Comparison of ENCODE assay signal across 12 cellular contexts in the genomic region with DNA sequence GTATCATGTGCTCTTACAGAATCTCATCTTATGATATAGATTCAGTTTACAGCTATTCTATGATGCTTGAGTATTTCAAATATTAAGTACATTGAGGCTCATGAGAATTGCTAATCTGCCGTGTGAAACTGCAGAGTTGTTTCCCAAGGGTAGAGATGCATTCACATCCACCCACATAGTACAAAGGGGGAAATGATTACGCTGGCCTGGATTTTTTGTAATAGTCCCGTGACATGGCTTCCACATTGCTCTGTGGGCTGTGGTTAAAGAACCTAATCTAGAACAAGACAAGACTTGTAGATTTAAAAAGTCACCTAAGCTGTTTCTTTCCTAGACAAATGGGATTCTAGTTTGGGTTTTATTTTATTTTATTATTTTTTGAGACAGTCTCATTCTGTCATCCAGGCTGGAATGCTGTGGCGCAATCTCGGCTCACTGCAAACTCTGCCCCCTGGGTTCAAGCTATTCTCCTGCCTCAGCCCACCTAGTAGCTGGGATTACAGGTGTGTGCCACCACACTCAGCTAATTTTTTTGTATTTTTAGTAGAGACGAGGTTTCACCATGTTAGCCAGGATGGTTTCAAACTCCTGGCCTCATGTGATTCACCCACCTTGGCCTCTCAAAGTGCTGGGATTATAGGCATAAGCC. TPM values are rescaled to one million over a fixed set of nuclear protein-coding genes. Genes with fewer than 3 reads are reported as not detected.
A peak's percentile ranks its signal among the peaks of the same experiment; 100 is the strongest.
DNase-seq lines count a peak whose midpoint lies in the region; ATAC-seq and TF ChIP-seq lines count a peak whose summit lies in the region.
"Had no signal": no experiment of that assay in that cellular context is flagged by ENCODE, and none has a peak within 500 bp of the region (broad histone marks: within the 10 kb centered on the region; RNA-seq: fewer than 3 reads in every experiment).

No MANE protein-coding gene starts in this region.

- CTCF ChIA-PET in IMR-90 (lab: Yijun Ruan, JAX) = no interaction called here

- no peak overlapping the region for H2AFZ ChIP-seq in IMR-90 (replicated peaks; ENCODE audit: low read length, poor library complexity)

- no peak for TF ChIP-seq RAD21 in IMR-90 (IDR thresholded peaks at IDR 0.05; ENCODE audit: low read length)

- TF ChIP-seq CTCF in IMR-90 (conservative IDR thresholded peaks at IDR 0.05; ENCODE audit: low read depth, low read length) (no peak), foreskin keratinocyte (conservative IDR thresholded peaks at IDR 0.05) (peak; percentile 3)

- H2BK120ac ChIP-seq in IMR-90 (ENCODE audit: low read depth, low read length) = no peak overlapping the region

- H3K4me1 ChIP-seq in IMR-90 (ENCODE audit: control insufficient read depth, insufficient read depth, low read length) (no peaks in the 10 kb centered on the region), foreskin keratinocyte (peaks cover 8% of the 10 kb centered on the region)

- no peak overlapping the region for H3K27ac ChIP-seq in IMR-90 (ENCODE audit: insufficient read depth, low read length)
- peak overlapping the region; percentile 61 for H3K27ac ChIP-seq in foreskin keratinocyte

- H4K8ac ChIP-seq in IMR-90 (ENCODE audit: low read depth in 2 of 2, low read length in 2 of 2) = no peak overlapping the region

- H3K9me1 ChIP-seq in IMR-90 (ENCODE audit: insufficient read depth, low read length) = no peaks in the 10 kb centered on the region

- peak; percentile 53 for ATAC-seq in GM19455 (IDR thresholded peaks at IDR 0.05; ENCODE audit: unreplicated experiment)
- ATAC-seq in IMR-90 (ENCODE audit: low read depth) = peak; percentile 42; the same call in 1 of the 2 replicates
- peak; percentile 90 for ATAC-seq in foreskin keratinocyte
- ATAC-seq: CD8-positive, alpha-beta T cell had no signal

- no peak overlapping the region for H3K4me2 ChIP-seq in IMR-90 (ENCODE audit: low read depth, low read length)

- no peak overlapping the region for H2AK5ac ChIP-seq in IMR-90 (ENCODE audit: low read depth, low read length)

- H3K79me1 ChIP-seq in IMR-90 (ENCODE audit: low read depth in 1 of 2, low read length in 2 of 2) = no peaks in the 10 kb centered on the region

- no peak overlapping the region for H4K5ac ChIP-seq in IMR-90 (ENCODE audit: low read depth, low read length)

- H3K4ac ChIP-seq in IMR-90 (ENCODE audit: low read depth, low read length) = no peak overlapping the region

- no peaks in the 10 kb centered on the region for H3K36me3 ChIP-seq in IMR-90 (ENCODE audit: control insufficient read depth, insufficient read depth, low read length)
- H3K36me3 ChIP-seq: MG63 had no signal

- intact Hi-C loops in IMR-90 (cut with micrococcal nuclease) (no loop called here), head of caudate nucleus (cut with DNase I) (no loop called here)

- no peaks in the 10 kb centered on the region for H3K9me3 ChIP-seq in IMR-90 (ENCODE audit: control insufficient read depth, insufficient read depth, low read length)
- H3K9me3 ChIP-seq: MG63 had no signal

- BruUV-seq in IMR-90 (replicated peaks; lab: Mats Ljungman, UMichigan) = no TSS peak

- no peak overlapping the region for H2BK15ac ChIP-seq in IMR-90 (ENCODE audit: low read depth, low read length)

- H4K20me1 ChIP-seq in IMR-90 (ENCODE audit: insufficient read depth, low read length) = no peaks in the 10 kb centered on the region

- H3K9ac ChIP-seq in IMR-90 (ENCODE audit: low read depth, low read length) = no peak overlapping the region

- H4K91ac ChIP-seq in IMR-90 (ENCODE audit: insufficient read depth, low read depth, low read length) = no peak overlapping the region

- DNase-seq in CD1c-positive myeloid dendritic cell (ENCODE audit: extremely low spot score) (peak; percentile 96), IMR-90 (peak; percentile 76), foreskin keratinocyte (peak; percentile 84 to 86), amniotic stem cell (lab: John Stamatoyannopoulos, UW) (no peak), NCI-H1436 treated with DMSO at 0.1 percent for 48 hours (lab: John Stamatoyannopoulos, UW) (no peak), head of caudate nucleus (no peak)
- DNase-seq in activated CD8-positive, alpha-beta memory T cell treated with anti-CD3 and anti-CD28 coated beads, Interleukin-2, amount 50 U/mL, for 48 hours = no peak
- DNase-seq: activated CD4-positive, alpha-beta T cell treated with anti-CD3 and anti-CD28 coated beads, Interleukin-2, amount 50 U/mL, for 1 hour; CD8-positive, alpha-beta T cell; MG63; naive B cell had no signal

- in situ Hi-C loops in IMR-90 (cut with MboI; ENCODE audit: low sequenced_read_pairs) = no loop called here

- no peak overlapping the region for H3K56ac ChIP-seq in IMR-90 (ENCODE audit: extremely low read depth, insufficient read depth, low read length)

- H3K4me3 ChIP-seq in IMR-90 (ENCODE audit: insufficient read depth, low read depth, low read length) = no peak overlapping the region
- H3K4me3 ChIP-seq: MG63 had no signal

- H2AK9ac ChIP-seq in IMR-90 (replicated peaks; ENCODE audit: low read depth, low read length, poor library complexity) = no peak overlapping the region

- no peak overlapping the region for H2BK20ac ChIP-seq in IMR-90 (ENCODE audit: low read depth, low read length)

- no CpG with 5 or more reads among the region's 6 CpGs for WGBS in IMR-90 (ENCODE audit: extremely low coverage in 2 of 2, insufficient read length in 1 of 2), 2 experiments

- dilution Hi-C loops in IMR-90 (cut with HindIII; ENCODE audit: low sequenced_read_pairs, unreplicated experiment) = no loop called here

- no peaks in the 10 kb centered on the region for H3K27me3 ChIP-seq in IMR-90 (ENCODE audit: control insufficient read depth, insufficient read depth, low read length)
- no peaks in the 10 kb centered on the region for H3K27me3 ChIP-seq in foreskin keratinocyte
- H3K27me3 ChIP-seq: MG63 had no signal

- POLR2A ChIA-PET in IMR-90 (lab: Charles Lee; ENCODE audit: unreplicated experiment) = no interaction called here

- no peak overlapping the region for H3K14ac ChIP-seq in IMR-90 (replicated peaks; ENCODE audit: low read depth, low read length)

- H3K23ac ChIP-seq in IMR-90 (ENCODE audit: low read depth, low read length) = no peak overlapping the region

- TF ChIP-seq POLR2A in IMR-90 (IDR thresholded peaks at IDR 0.05; ENCODE audit: low read depth, low read length) = no peak

- H2BK5ac ChIP-seq in IMR-90 (ENCODE audit: low read depth, low read length, poor library complexity, severe bottlenecking) = no peak overlapping the region

- H3K18ac ChIP-seq in IMR-90 (ENCODE audit: low read depth, low read length) = no peak overlapping the region

TF ChIP-seq in IMR-90, 13 proteins besides CTCF, POLR2A, EP300 and RAD21:
- peak; percentile 68 for TF ChIP-seq CEBPB (IDR thresholded peaks at IDR 0.05; ENCODE audit: low read depth, low read length)
- TF ChIP-seq NFE2L2 (IDR thresholded peaks at IDR 0.05; ENCODE audit: low read depth, low read length) = no peak
- TF ChIP-seq BHLHE40 (IDR thresholded peaks at IDR 0.05; ENCODE audit: low read depth, low read length) = peak; percentile 79

RNA-seq across cellular contexts. Expression of gene RIOX1, which starts 13.0 kb away (rescaled TPM):
- total RNA-seq in IMR-90 (2012; rRNA removed) (11.7 and 12.9 TPM in 2 replicates), foreskin keratinocyte (16.1 and 16.8 TPM in 2 replicates)
- polyA plus RNA-seq in IMR-90 (2012; rRNA removed) (9.5 and 10.1 TPM in 2 replicates), foreskin keratinocyte (10.7 and 12.2 TPM in 2 replicates)
- polyA plus RNA-seq in IMR-90 (2012; cell fraction: cytosol; rRNA removed) = 8.1 and 13.4 TPM in 2 replicates
- polyA plus RNA-seq in IMR-90 (2012; cell fraction: nucleus; rRNA removed; ENCODE audit: low replicate concordance) = 2.8 and 6.0 TPM in 2 replicates

RNA-seq across cellular contexts. Expression of gene NUMB, which starts 19.4 kb away (rescaled TPM):
- total RNA-seq in IMR-90 (2012; rRNA removed) (41.7 and 45.9 TPM in 2 replicates), foreskin keratinocyte (42.5 and 42.6 TPM in 2 replicates)
- polyA plus RNA-seq in IMR-90 (2012; rRNA removed) (114 and 135 TPM in 2 replicates), foreskin keratinocyte (26.1 and 27.6 TPM in 2 replicates)
- 49.6 and 56.5 TPM in 2 replicates for polyA plus RNA-seq in IMR-90 (2012; cell fraction: cytosol; rRNA removed)
- polyA plus RNA-seq in IMR-90 (2012; cell fraction: nucleus; rRNA removed; ENCODE audit: low replicate concordance) = 202 and 237 TPM in 2 replicates

RNA-seq across cellular contexts. Expression of gene ACOT1, which starts 59.2 kb away (rescaled TPM):
- 5.2 and 5.6 TPM in 2 replicates for total RNA-seq in IMR-90 (2012; rRNA removed)
- polyA plus RNA-seq in IMR-90 (2012; rRNA removed) = 4.8 and 5.5 TPM in 2 replicates
- polyA plus RNA-seq in IMR-90 (2012; cell fraction: cytosol; rRNA removed) = 4.5 and 5.3 TPM in 2 replicates
- 4.3 and 7.6 TPM in 2 replicates for polyA plus RNA-seq in IMR-90 (2012; cell fraction: nucleus; rRNA removed; ENCODE audit: low replicate concordance)
- 2.0 and 2.3 TPM in 2 replicates for total RNA-seq in foreskin keratinocyte
- polyA plus RNA-seq in foreskin keratinocyte = 3.1 and 3.3 TPM in 2 replicates

Comparison
In these comparisons a context has a peak if more than half of its experiments do, and no peak if none do; other contexts are left out.
1. DNase-seq: peak in CD1c-positive myeloid dendritic cell (single experiment), IMR-90 (single experiment) and foreskin keratinocyte (2 of 2); none in activated CD8-positive, alpha-beta memory T cell treated with anti-CD3 and anti-CD28 coated beads, Interleukin-2, amount 50 U/mL, for 48 hours (single experiment), amniotic stem cell (single experiment), NCI-H1436 treated with DMSO at 0.1 percent for 48 hours (single experiment) and head of caudate nucleus (0 of 42).
2. Peak in every context shown above with its lines, with median percentiles within 50 percentile points of each other: ATAC-seq.